In the genomic region with DNA sequence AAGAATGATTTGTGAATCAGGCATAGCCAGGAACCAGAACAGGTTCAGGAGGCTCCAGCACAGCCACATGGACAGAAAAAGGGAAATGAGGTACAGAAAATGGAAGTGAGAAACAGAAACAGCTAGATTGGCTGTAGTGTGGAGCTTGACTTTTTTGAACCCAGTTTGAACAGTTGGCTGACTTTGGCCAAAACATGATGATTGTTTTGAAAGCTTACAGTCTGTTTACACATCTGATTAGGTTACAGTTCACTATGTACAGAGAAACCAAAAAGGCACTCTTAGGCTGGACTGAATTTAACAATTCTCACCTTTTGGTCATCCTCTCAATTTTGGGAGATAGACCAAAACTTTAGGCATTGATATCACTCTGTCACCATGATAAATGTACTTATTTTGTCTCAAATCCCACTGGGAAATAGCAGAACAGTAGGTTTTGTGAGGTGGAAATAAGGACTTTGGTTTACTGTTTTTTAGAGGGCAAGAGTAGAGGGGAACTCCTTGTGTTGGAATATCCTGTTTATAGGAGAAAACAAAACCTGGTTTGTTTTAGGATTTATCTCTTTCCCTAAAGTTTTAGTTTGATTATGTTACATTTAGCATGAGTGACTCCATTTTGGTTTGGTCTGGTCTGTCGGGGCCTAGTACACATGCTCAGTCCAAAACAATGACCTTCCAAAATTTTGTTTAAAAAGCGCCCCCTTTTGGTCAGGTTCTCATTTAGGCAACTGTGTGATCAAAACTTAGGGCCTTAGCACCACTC, we compare ENCODE assay signal across 10 cellular contexts.
DNase-seq lines count a peak whose midpoint lies in the region; FAIRE-seq and TF ChIP-seq lines count a peak whose summit lies in the region.
"Had no signal": no experiment of that assay in that cellular context is flagged by ENCODE, and none has a peak within 500 bp of the region (broad histone marks: within the 10 kb centered on the region; RNA-seq: fewer than 3 reads in every experiment).

No MANE protein-coding gene starts in this region.

- H3K27me3 Mint-ChIP-seq in HFFc6 (ENCODE audit: insufficient read depth), result no peaks in the 10 kb centered on the region
- peaks cover 5% of the 10 kb centered on the region for H3K27me3 Mint-ChIP-seq in neural progenitor cell (ENCODE audit: insufficient read depth, low read depth)

- no peaks in the 10 kb centered on the region for H3K27me3 ChIP-seq in neural progenitor cell

- no peak overlapping the region for H3K9ac ChIP-seq in neural progenitor cell

- H3K9me3 Mint-ChIP-seq in HFFc6 (no peaks in the 10 kb centered on the region; the same call in 1 of the 2 replicates), neural progenitor cell (peaks cover 2% of the 10 kb centered on the region)

- DNase-seq in DMS 273 (lab: John Stamatoyannopoulos, UW; ENCODE audit: unreplicated experiment), result peak; percentile 18
- no peak for DNase-seq in DMS 273 treated with DMSO at 0.1 percent for 48 hours (lab: John Stamatoyannopoulos, UW)
- DNase-seq in HFFc6, result no peak
- DNase-seq in NOMO-1 (lab: John Stamatoyannopoulos, UW; ENCODE audit: unreplicated experiment in 2 of 2), result peak; percentile 47 to 70
- DNase-seq in neural progenitor cell (ENCODE audit: low spot score), result no peak
- DNase-seq in H54 (ENCODE audit: insufficient read length, low spot score), result no peak
- no peak for DNase-seq in head of caudate nucleus
- no peak for DNase-seq in activated T-cell treated with anti-CD3 and anti-CD28 coated beads, Interleukin-2, amount 50 U/mL, for 1 hour
- DNase-seq: T-helper 9 cell had no signal

- no peak overlapping the region for H3K4me3 ChIP-seq in neural progenitor cell

- intact Hi-C loops in head of caudate nucleus (cut with DNase I), result no loop called here

- H3K27ac Mint-ChIP-seq in HFFc6, result no peak overlapping the region
- no peak overlapping the region for H3K27ac Mint-ChIP-seq in neural progenitor cell

- no peaks in the 10 kb centered on the region for H3K4me1 Mint-ChIP-seq in HFFc6 (ENCODE audit: low read depth)
- H3K4me1 Mint-ChIP-seq in neural progenitor cell, result peaks cover 26% of the 10 kb centered on the region

- peak overlapping the region; percentile 53 for H2AFZ ChIP-seq in neural progenitor cell (replicated peaks)

- H4K20me1 ChIP-seq in neural progenitor cell (ENCODE audit: low read depth), result no peaks in the 10 kb centered on the region

- H3K27ac ChIP-seq in neural progenitor cell, result no peak overlapping the region
- H3K27ac ChIP-seq: 22Rv1 had no signal

- TF ChIP-seq CTCF in HFFc6 (IDR thresholded peaks at IDR 0.05) (peak; percentile 32; the same call in 1 of the 2 replicates), neural progenitor cell (IDR thresholded peaks at IDR 0.05) (peak; percentile 37)

- H3K36me3 Mint-ChIP-seq in HFFc6 (ENCODE audit: low read depth) (no peaks in the 10 kb centered on the region), neural progenitor cell (peaks cover 2% of the 10 kb centered on the region)

- H3F3A ChIP-seq in neural progenitor cell (ENCODE audit: low read depth), result peaks cover 6% of the 10 kb centered on the region

- no peaks in the 10 kb centered on the region for H3K36me3 ChIP-seq in neural progenitor cell

- TF ChIP-seq POLR2A in H54 (IDR thresholded peaks at IDR 0.05; ENCODE audit: low read depth, low read length), result no peak

- no peaks in the 10 kb centered on the region for H3K9me3 ChIP-seq in neural progenitor cell (ENCODE audit: low read depth)

- H3K4me1 ChIP-seq in neural progenitor cell, result peaks cover 18% of the 10 kb centered on the region

- H3K79me2 ChIP-seq in neural progenitor cell (ENCODE audit: low read depth), result no peaks in the 10 kb centered on the region

- FAIRE-seq in H54 (lab: Jason Lieb, UNC), result no peak

- H3K4me3 Mint-ChIP-seq in HFFc6 (no peak overlapping the region), neural progenitor cell (no peak overlapping the region)

- no peak overlapping the region for H3K4me2 ChIP-seq in neural progenitor cell

Comparison
In these comparisons a context has a peak if more than half of its experiments do, and no peak if none do; other contexts are left out.
1. DNase-seq: peak in DMS 273 (single experiment) and NOMO-1 (2 of 2); none in DMS 273 treated with DMSO at 0.1 percent for 48 hours (single experiment), HFFc6 (single experiment), neural progenitor cell (single experiment), H54 (single experiment), head of caudate nucleus (0 of 42) and activated T-cell treated with anti-CD3 and anti-CD28 coated beads, Interleukin-2, amount 50 U/mL, for 1 hour (single experiment).